ENCODE assay signal across 10 cellular contexts in genomic region chr6:156917213-156917612, GRCh38.
DNase-seq lines count a peak whose midpoint lies in the region; ATAC-seq and TF ChIP-seq lines count a peak whose summit lies in the region.
"Had no signal": no experiment of that assay in that cellular context is flagged by ENCODE, and none has a peak within 500 bp of the region (broad histone marks: within the 10 kb centered on the region; RNA-seq: fewer than 3 reads in every experiment).

No MANE protein-coding gene starts in this region.

- no peak for DNase-seq in immature natural killer cell
- DNase-seq in activated effector memory CD4-positive, alpha-beta T cell treated with anti-CD3 and anti-CD28 coated beads, Interleukin-2, amount 50 U/mL, for 16 hours, result no peak
- no peak for DNase-seq in DMS153 treated with DMSO at 0.1 percent for 48 hours (lab: John Stamatoyannopoulos, UW; ENCODE audit: unreplicated experiment)
- no peak for DNase-seq in PC-9
- no peak for DNase-seq in dermis blood vessel endothelial cell
- DNase-seq: stimulated activated CD4-positive, alpha-beta T cell treated with anti-CD3 and anti-CD28 coated beads, Interleukin-2, amount 100 ng/mL, for 24 hours; upper lobe of right lung had no signal

- H3K4me3 Mint-ChIP-seq in immature natural killer cell, result no peak overlapping the region

- H4K20me1 ChIP-seq in PC-9 (ENCODE audit: insufficient read depth), result no peaks in the 10 kb centered on the region; the same call in 1 of the 2 replicates

- no peaks in the 10 kb centered on the region for H3K9me3 ChIP-seq in PC-9 (ENCODE audit: insufficient read depth, low read depth)
- H3K9me3 ChIP-seq: upper lobe of right lung had no signal

- H3K4me3 ChIP-seq in PC-9, result no peak overlapping the region
- H3K4me3 ChIP-seq: upper lobe of right lung had no signal

- no peak overlapping the region for H3K27ac ChIP-seq in PC-9
- H3K27ac ChIP-seq: upper lobe of right lung had no signal

- TF ChIP-seq CTCF in PC-9 (conservative IDR thresholded peaks at IDR 0.05), result no peak

- H3K9me2 ChIP-seq in PC-9 (ENCODE audit: insufficient read depth), result no peaks in the 10 kb centered on the region

- H3K79me2 ChIP-seq in PC-9 (ENCODE audit: low read depth), result peaks cover 3% of the 10 kb centered on the region; the same call in 1 of the 2 replicates

- H3K4me1 ChIP-seq in PC-9 (replicated peaks; ENCODE audit: insufficient read depth), result no peaks in the 10 kb centered on the region
- H3K4me1 ChIP-seq: upper lobe of right lung had no signal

- BruUV-seq in PC-9 (replicated peaks; lab: Mats Ljungman, UMichigan), result no TSS peak

- H3F3A ChIP-seq in PC-9 (ENCODE audit: insufficient read depth, low read depth), result no peaks in the 10 kb centered on the region

- peaks cover 0 to 3% (median 0%) of the 10 kb centered on the region in 3 donors for H3K36me3 Mint-ChIP-seq in immature natural killer cell

- H3K4me1 Mint-ChIP-seq in immature natural killer cell, result peaks cover 56 to 83% of the 10 kb centered on the region in 2 donors

- no peaks in the 10 kb centered on the region for H3K36me3 ChIP-seq in PC-9 (ENCODE audit: low read depth)
- H3K36me3 ChIP-seq: upper lobe of right lung had no signal

- POLR2A ChIA-PET in PC-9 (lab: Charles Lee; ENCODE audit: unreplicated experiment), result no interaction called here

- CTCF ChIA-PET in PC-9 (lab: Charles Lee), result no interaction called here

- H2AFZ ChIP-seq in PC-9, result no peak overlapping the region

- peak overlapping the region; percentile 14 to 70 (median 46) for H3K27ac Mint-ChIP-seq in immature natural killer cell

- intact Hi-C loops in PC-9 (cut with micrococcal nuclease; ENCODE audit: unreplicated experiment), result no loop called here

- H3K9me3 Mint-ChIP-seq in immature natural killer cell, result no peaks in the 10 kb centered on the region

- no peak overlapping the region for H3K4me2 ChIP-seq in PC-9

- H3K27me3 ChIP-seq in PC-9 (ENCODE audit: insufficient read depth, low read depth), result no peaks in the 10 kb centered on the region
- H3K27me3 ChIP-seq: upper lobe of right lung had no signal

- ATAC-seq in GM18498 (IDR thresholded peaks at IDR 0.05; ENCODE audit: unreplicated experiment), result peak; percentile 48
- ATAC-seq in GM21576 (IDR thresholded peaks at IDR 0.05; ENCODE audit: unreplicated experiment), result peak; percentile 75
- peak; percentile 67 for ATAC-seq in HG03354 (IDR thresholded peaks at IDR 0.05; ENCODE audit: poor library complexity, severe bottlenecking, unreplicated experiment)
- ATAC-seq: upper lobe of right lung had no signal

- H3K27me3 Mint-ChIP-seq in immature natural killer cell (ENCODE audit: low read depth in 3 of 3), result peaks cover 0 to 2% (median 0%) of the 10 kb centered on the region in 3 donors
